Comparison of ENCODE assay signal across 16 cellular contexts in genomic region chr1:237712808-237713207, GRCh38.
DNase-seq lines count a peak whose midpoint lies in the region; ATAC-seq and TF ChIP-seq lines count a peak whose summit lies in the region.
"Had no signal": no experiment of that assay in that cellular context is flagged by ENCODE, and none has a peak within 500 bp of the region (broad histone marks: within the 10 kb centered on the region; RNA-seq: fewer than 3 reads in every experiment).

No MANE protein-coding gene starts in this region.

- H3K27me3 ChIP-seq in cardiac muscle cell: no peaks in the 10 kb centered on the region

- H3K4me1 ChIP-seq in cardiac muscle cell (ENCODE audit: low read depth): no peaks in the 10 kb centered on the region

- H3K36me3 Mint-ChIP-seq in activated CD8-positive, alpha-beta T cell treated with anti-CD3 and anti-CD28 coated beads for 36 hours (ENCODE audit: low read depth): no peaks in the 10 kb centered on the region

- no peaks in the 10 kb centered on the region for H3K9me3 ChIP-seq in KOPT-K1 (ENCODE audit: insufficient read depth, low read length, poor library complexity, severe bottlenecking)
- no peaks in the 10 kb centered on the region for H3K9me3 ChIP-seq in cardiac muscle cell (ENCODE audit: low read depth)
- H3K9me3 ChIP-seq: HAP-1 had no signal

- H3K27ac Mint-ChIP-seq in activated CD8-positive, alpha-beta T cell treated with anti-CD3 and anti-CD28 coated beads for 36 hours: no peak overlapping the region
- H3K27ac Mint-ChIP-seq: B cell; CD4-positive, alpha-beta T cell had no signal

- intact Hi-C loops in left ventricle myocardium superior (cut with micrococcal nuclease): no loop called here
- intact Hi-C loops in posterior vena cava (cut with DNase I): no loop called here
- intact Hi-C loops in activated CD8-positive, alpha-beta T cell treated with anti-CD3 and anti-CD28 coated beads for 36 hours (cut with micrococcal nuclease): no loop called here

- TF ChIP-seq CTCF in cardiac muscle cell (IDR thresholded peaks at IDR 0.05; ENCODE audit: low read depth, low read length): no peak
- TF ChIP-seq CTCF in activated CD8-positive, alpha-beta T cell treated with anti-CD3 and anti-CD28 coated beads for 36 hours (IDR thresholded peaks at IDR 0.05): no peak

- H3K4me1 Mint-ChIP-seq in activated CD8-positive, alpha-beta T cell treated with anti-CD3 and anti-CD28 coated beads for 36 hours (ENCODE audit: low read depth): no peaks in the 10 kb centered on the region
- H3K4me1 Mint-ChIP-seq: B cell had no signal

- no peak overlapping the region for H3K4me3 ChIP-seq in cardiac muscle cell
- H3K4me3 ChIP-seq: GM12878, HAP-1 had no signal

- no peak overlapping the region for H3K4me3 Mint-ChIP-seq in activated CD8-positive, alpha-beta T cell treated with anti-CD3 and anti-CD28 coated beads for 36 hours
- H3K4me3 Mint-ChIP-seq: B cell; CD4-positive, alpha-beta T cell had no signal

- H3K36me3 ChIP-seq in KOPT-K1 (ENCODE audit: insufficient read depth, low read length): no peaks in the 10 kb centered on the region
- peaks cover 75% of the 10 kb centered on the region for H3K36me3 ChIP-seq in cardiac muscle cell
- H3K36me3 ChIP-seq: HAP-1 had no signal

- peak overlapping the region; percentile 54 for H3K27ac ChIP-seq in KOPT-K1 (ENCODE audit: low read depth, low read length, poor library complexity, severe bottlenecking)
- H3K27ac ChIP-seq in cardiac muscle cell: peak overlapping the region; percentile 63

- peak; percentile 59 for ATAC-seq in left ventricle myocardium superior
- ATAC-seq in HG03135 (IDR thresholded peaks at IDR 0.05; ENCODE audit: unreplicated experiment): no peak
- no peak for ATAC-seq in activated CD8-positive, alpha-beta T cell treated with anti-CD3 and anti-CD28 coated beads for 36 hours
- ATAC-seq: GM12878, HepG2 had no signal

- DNase-seq in ELR (ENCODE audit: low read depth) (peak; percentile 16), cardiac muscle cell (ENCODE audit: low read depth in 1 of 2, low spot score in 1 of 2) (no peak), left ventricle myocardium superior (no peak), posterior vena cava (ENCODE audit: low spot score) (no peak)
- no peak for DNase-seq in activated CD8-positive, alpha-beta T cell treated with anti-CD3 and anti-CD28 coated beads for 36 hours
- DNase-seq: C1 segment of cervical spinal cord; Calu3; CD4-positive, alpha-beta T cell; DMS 273 treated with DMSO at 0.1 percent for 48 hours; GOT3 had no signal

- no peaks in the 10 kb centered on the region for H3K9me3 Mint-ChIP-seq in activated CD8-positive, alpha-beta T cell treated with anti-CD3 and anti-CD28 coated beads for 36 hours

- no peaks in the 10 kb centered on the region for H3K27me3 Mint-ChIP-seq in activated CD8-positive, alpha-beta T cell treated with anti-CD3 and anti-CD28 coated beads for 36 hours
- H3K27me3 Mint-ChIP-seq: B cell; CD4-positive, alpha-beta T cell had no signal

- POLR2A ChIA-PET in activated CD8-positive, alpha-beta T cell treated with anti-CD3 and anti-CD28 coated beads for 36 hours (lab: Charles Lee): no interaction called here

- CTCF ChIA-PET in activated CD8-positive, alpha-beta T cell treated with anti-CD3 and anti-CD28 coated beads for 36 hours (lab: Charles Lee): no interaction called here
